26 cellular contexts compared by ENCODE assay signal in genomic region chr2:72815655-72816268, GRCh38. TPM values are rescaled to one million over a fixed set of nuclear protein-coding genes. Genes with fewer than 3 reads are reported as not detected.
A peak's percentile ranks its signal among the peaks of the same experiment; 100 is the strongest.
DNase-seq lines count a peak whose midpoint lies in the region; ATAC-seq, FAIRE-seq and TF ChIP-seq lines count a peak whose summit lies in the region.
"Had no signal": no experiment of that assay in that cellular context is flagged by ENCODE, and none has a peak within 500 bp of the region (broad histone marks: within the 10 kb centered on the region; RNA-seq: fewer than 3 reads in every experiment).

No MANE protein-coding gene starts in this region.

- H3K27me3 Mint-ChIP-seq in WTC11 (ENCODE audit: low read depth): no peaks in the 10 kb centered on the region
- H3K27me3 Mint-ChIP-seq: activated naive CD8-positive, alpha-beta T cell treated with anti-CD3 and anti-CD28 coated beads, Interleukin-2, amount 10 ng/mL, durations not matched to agents 7 days and 5 days; naive thymus-derived CD8-positive, alpha-beta T cell had no signal

- 0 out of 4 replicates have a peak, but pooled peaks of 1 of the 2 experiments have one; percentile 27 for TF ChIP-seq EP300 in HepG2 (IDR thresholded peaks at IDR 0.05; ENCODE audit: low read depth in 2 of 2, low read length in 2 of 2)
- TF ChIP-seq EP300 in HepG2 (CRISPR knock-in tag; IDR thresholded peaks at IDR 0.05; ENCODE audit: borderline replicate concordance): peak; percentile 33; the same call in 1 of the 2 replicates

- H3K36me3 ChIP-seq in HepG2 (replicated peaks in 1 of 2; ENCODE audit: control insufficient read depth in 1 of 2, insufficient read depth in 2 of 2, low read length in 2 of 2) (no peaks in the 10 kb centered on the region), right lobe of liver (no peaks in the 10 kb centered on the region), smooth muscle cell (ENCODE audit: low read depth) (no peaks in the 10 kb centered on the region)
- H3K36me3 ChIP-seq: BLaER1 treated with 17β-estradiol and CSF1 and Interleukin-3, amounts not matched to agents 10 nM and 100 nM; ovary had no signal

- peak; percentile 80 for TF ChIP-seq RAD21 in HepG2 (CRISPR knock-in tag; IDR thresholded peaks at IDR 0.05)

- no peak for TF ChIP-seq POLR2A in HepG2 (IDR thresholded peaks at IDR 0.05; ENCODE audit: insufficient read depth in 1 of 2, low read depth in 2 of 2, low read length in 2 of 2)
- no peak for TF ChIP-seq POLR2A in right lobe of liver (IDR thresholded peaks at IDR 0.05)

- no peak overlapping the region for H3K4me3 Mint-ChIP-seq in WTC11
- H3K4me3 Mint-ChIP-seq: activated naive CD8-positive, alpha-beta T cell treated with anti-CD3 and anti-CD28 coated beads, Interleukin-2, amount 10 ng/mL, durations not matched to agents 7 days and 5 days; naive thymus-derived CD8-positive, alpha-beta T cell had no signal

- in situ Hi-C loops in HepG2 (cut with HindIII; ENCODE audit: extremely low pct_ligation_motif_present, low pct_unique_long_range_greater_than_20kb): no loop called here

- no peaks in the 10 kb centered on the region for H3F3A ChIP-seq in smooth muscle cell (ENCODE audit: low read depth)

- FAIRE-seq in HepG2 (lab: Jason Lieb, UNC): peak; percentile 57
- FAIRE-seq: GM18507 had no signal

- DNase-seq in HepG2 (ENCODE audit: low spot score) (peak; percentile 83), right lobe of liver (no peak), WTC11 (ENCODE audit: low spot score) (peak; percentile 69), fibroblast of gingiva (ENCODE audit: low read depth) (peak; percentile 46), smooth muscle cell (lab: John Stamatoyannopoulos, UW; ENCODE audit: unreplicated experiment) (no peak), NCI-H446 treated with DMSO at 0.1 percent for 48 hours (lab: John Stamatoyannopoulos, UW) (no peak)
- no peak for DNase-seq in stimulated activated naive CD4-positive, alpha-beta T cell treated with Interleukin-2 at 50 U/mL for 16 hours (lab: John Stamatoyannopoulos, UW)
- DNase-seq: activated CD4-positive, alpha-beta T cell treated with anti-CD3 and anti-CD28 coated beads, Interleukin-2, amount 50 U/mL, for 4 hours; activated CD8-positive, alpha-beta memory T cell treated with anti-CD3 and anti-CD28 coated beads, Interleukin-2, amount 50 U/mL, for 48 hours; activated naive CD8-positive, alpha-beta T cell treated with anti-CD3 and anti-CD28 coated beads, Interleukin-2, amount 10 ng/mL, durations not matched to agents 7 days and 5 days; Calu3; left cardiac atrium; MV-4-11; naive thymus-derived CD8-positive, alpha-beta T cell; NCI-H2029; NCI-H510A; ovary; stimulated activated CD4-positive, alpha-beta T cell treated with anti-CD3 and anti-CD28 coated beads, Interleukin-15, amount 100 ng/mL, for 24 hours; substantia nigra; SW 1271 had no signal

- POLR2A ChIA-PET in HepG2 (lab: Yijun Ruan, JAX): interaction anchor here (0.7 to 0.9 kb wide), 2 partner anchors 46 to 72 kb away, joined by 3 read pairs; no protein-coding TSS in a partner anchor
- POLR2A ChIA-PET in WTC11 (lab: Charles Lee): interaction anchor here (1.0 kb wide), 1 partner anchor 47 kb away, joined by 3 read pairs; no protein-coding TSS in a partner anchor

- peak; percentile 73 for TF ChIP-seq CTCF in HepG2 (CRISPR knock-in tag; IDR thresholded peaks at IDR 0.05)
- TF ChIP-seq CTCF in right lobe of liver (IDR thresholded peaks at IDR 0.05): no peak
- no peak for TF ChIP-seq CTCF in WTC11 (IDR thresholded peaks at IDR 0.05)
- TF ChIP-seq CTCF in smooth muscle cell (IDR thresholded peaks at IDR 0.05; ENCODE audit: borderline replicate concordance, insufficient read depth, poor library complexity, severe bottlenecking): peak; percentile 12

- H3K27me3 ChIP-seq in HepG2 (ENCODE audit: control insufficient read depth in 1 of 2, insufficient read depth in 2 of 2, low read length in 2 of 2) (no peaks in the 10 kb centered on the region), right lobe of liver (no peaks in the 10 kb centered on the region), smooth muscle cell (ENCODE audit: low read depth) (no peaks in the 10 kb centered on the region)
- H3K27me3 ChIP-seq: BLaER1 treated with 17β-estradiol and CSF1 and Interleukin-3, amounts not matched to agents 10 nM and 100 nM; ovary had no signal

- CTCF ChIA-PET in HepG2 (lab: Yijun Ruan, JAX; ENCODE audit: low intra/inter-chr PET ratio, low total read pairs) (interaction anchor here (1.0 to 1.5 kb wide), 3 partner anchors 43 to 46 kb away, joined by 4 to 12 read pairs (median 10); no protein-coding TSS in a partner anchor), WTC11 (lab: Charles Lee) (interaction anchor here (0.6 to 1.9 kb wide), 12 partner anchors 12 to 71 kb away, joined by 3 to 55 read pairs (median 4); partner anchors contain the start of gene SPR)

- BruUV-seq in HepG2 (replicated peaks; lab: Mats Ljungman, UMichigan): no TSS peak

- intact Hi-C loops in HepG2 (cut with micrococcal nuclease; ENCODE audit: unreplicated experiment) (loop anchor here (1.0 to 5.0 kb wide), 2 partner anchors 43 to 47 kb away; no protein-coding TSS in a partner anchor), right lobe of liver (cut with DNase I) (no loop called here)

- H3K4me1 ChIP-seq in HepG2 (ENCODE audit: insufficient read depth, low read length) (peaks cover 8% of the 10 kb centered on the region; the same call in 1 of the 2 replicates), right lobe of liver (no peaks in the 10 kb centered on the region), smooth muscle cell (ENCODE audit: low read depth) (peaks cover 5% of the 10 kb centered on the region)
- H3K4me1 ChIP-seq: BLaER1 treated with 17β-estradiol and CSF1 and Interleukin-3, amounts not matched to agents 10 nM and 100 nM had no signal

- no peaks in the 10 kb centered on the region for H3K9me3 Mint-ChIP-seq in WTC11
- H3K9me3 Mint-ChIP-seq: activated naive CD8-positive, alpha-beta T cell treated with anti-CD3 and anti-CD28 coated beads, Interleukin-2, amount 10 ng/mL, durations not matched to agents 7 days and 5 days; naive thymus-derived CD8-positive, alpha-beta T cell had no signal

- H4K20me1 ChIP-seq in HepG2 (ENCODE audit: insufficient read depth, low read length) (no peaks in the 10 kb centered on the region), smooth muscle cell (ENCODE audit: low read depth) (peaks cover 87% of the 10 kb centered on the region)
- H4K20me1 ChIP-seq: BLaER1 treated with 17β-estradiol and CSF1 and Interleukin-3, amounts not matched to agents 10 nM and 100 nM had no signal

- H3K4me3 ChIP-seq in HepG2 (replicated peaks in 1 of 3; ENCODE audit: insufficient read depth in 1 of 3, low read depth in 2 of 3, low read length in 3 of 3): no peak overlapping the region
- no peak overlapping the region for H3K4me3 ChIP-seq in right lobe of liver
- no peak overlapping the region for H3K4me3 ChIP-seq in smooth muscle cell
- H3K4me3 ChIP-seq: BLaER1 treated with 17β-estradiol and CSF1 and Interleukin-3, amounts not matched to agents 10 nM and 100 nM; ovary had no signal

- peak overlapping the region; percentile 28 for H3K4me2 ChIP-seq in HepG2 (ENCODE audit: low read depth, low read length)
- no peak overlapping the region for H3K4me2 ChIP-seq in smooth muscle cell
- H3K4me2 ChIP-seq: BLaER1 treated with 17β-estradiol and CSF1 and Interleukin-3, amounts not matched to agents 10 nM and 100 nM had no signal

- H3K27ac ChIP-seq in HepG2 (ENCODE audit: extremely low read length, insufficient read depth, low read length) (no peak overlapping the region), right lobe of liver (no peak overlapping the region), smooth muscle cell (ENCODE audit: low read depth) (no peak overlapping the region)
- H3K27ac ChIP-seq: BLaER1 treated with 17β-estradiol and CSF1 and Interleukin-3, amounts not matched to agents 10 nM and 100 nM; HL-60; ovary had no signal

- H3K27ac Mint-ChIP-seq in WTC11: no peak overlapping the region; the same call in 1 of the 2 replicates
- H3K27ac Mint-ChIP-seq: activated naive CD8-positive, alpha-beta T cell treated with anti-CD3 and anti-CD28 coated beads, Interleukin-2, amount 10 ng/mL, durations not matched to agents 7 days and 5 days; naive thymus-derived CD8-positive, alpha-beta T cell had no signal

- 40% methylated on average over 13 of the region's 13 CpGs for WGBS in HepG2 (ENCODE audit: low lambda C conversion rate)
- WGBS in right lobe of liver (ENCODE audit: insufficient coverage, low coverage, low lambda C conversion rate, missing lambda C conversion rate): 86% methylated on average over 13 of the region's 13 CpGs
- WGBS in smooth muscle cell (ENCODE audit: low lambda C conversion rate): 59% methylated on average over 13 of the region's 13 CpGs

- no peak overlapping the region for H2AFZ ChIP-seq in HepG2 (ENCODE audit: low read length)
- no peak overlapping the region for H2AFZ ChIP-seq in smooth muscle cell (ENCODE audit: low read depth)

- H3K9ac ChIP-seq in HepG2 (ENCODE audit: insufficient read depth, low read depth, low read length): no peak overlapping the region
- no peak overlapping the region for H3K9ac ChIP-seq in smooth muscle cell (ENCODE audit: low read depth)
- H3K9ac ChIP-seq: BLaER1 treated with 17β-estradiol and CSF1 and Interleukin-3, amounts not matched to agents 10 nM and 100 nM had no signal

- H3K9me3 ChIP-seq in HepG2 (ENCODE audit: low read length) (no peaks in the 10 kb centered on the region), right lobe of liver (no peaks in the 10 kb centered on the region), smooth muscle cell (replicated peaks; ENCODE audit: low read depth) (no peaks in the 10 kb centered on the region)
- H3K9me3 ChIP-seq: ovary had no signal

- H3K4me1 Mint-ChIP-seq in WTC11: peaks cover 11% of the 10 kb centered on the region

- H3K79me2 ChIP-seq in HepG2 (ENCODE audit: insufficient read depth, low read length): peaks cover 3% of the 10 kb centered on the region
- H3K79me2 ChIP-seq in smooth muscle cell (ENCODE audit: low read depth): peaks cover 61% of the 10 kb centered on the region

- ATAC-seq in HepG2 (peak; percentile 80), right lobe of liver (no peak), WTC11 (peak; percentile 30), HG03439 (IDR thresholded peaks at IDR 0.05; ENCODE audit: unreplicated experiment) (no peak)
- ATAC-seq: left cardiac atrium; naive thymus-derived CD8-positive, alpha-beta T cell; right cardiac atrium; Right ventricle myocardium inferior had no signal

- no peaks in the 10 kb centered on the region; the same call in 1 of the 2 replicates for H3K36me3 Mint-ChIP-seq in WTC11

RNA-seq across cellular contexts. Expression of gene EXOC6B, which starts 10.1 kb away (rescaled TPM):
- total RNA-seq in HepG2 (2016; rRNA removed; fragmentation: Illumina TruSeq; extraction: Trizol) (15.9 and 28.4 TPM in 2 replicates), right lobe of liver (10 to 100 TPM in 2 of 6 experiments, 1 to 10 TPM in 4; 7.8 to 15.1 (median 9.1) TPM), WTC11 (2021) (33.7 to 38.1 TPM (median 37.7 TPM) in 3 replicates), smooth muscle cell (19.7 and 34.6 TPM in 2 replicates)
- 21.5 and 21.7 TPM in 2 replicates for total RNA-seq in HepG2 (2016; cell fraction: cytosol; rRNA removed; fragmentation: Illumina TruSeq; extraction: Trizol; ENCODE audit: low read depth)
- total RNA-seq in HepG2 (2016; cell fraction: insoluble cytoplasmic fraction; rRNA removed; fragmentation: Illumina TruSeq; extraction: Trizol): 15.1 and 26.4 TPM in 2 replicates
- 6.5 and 7.7 TPM in 2 replicates for total RNA-seq in HepG2 (2016; cell fraction: membrane; rRNA removed; fragmentation: Illumina TruSeq; extraction: Trizol)
- total RNA-seq in HepG2 (2016; cell fraction: nucleus; rRNA removed; fragmentation: Illumina TruSeq; extraction: Trizol): 27.6 and 32.1 TPM in 2 replicates
- polyA plus RNA-seq in HepG2 (2011; rRNA removed) (9.1 and 10.0 TPM in 2 replicates), smooth muscle cell (6.9 and 8.8 TPM in 2 replicates)
- polyA plus RNA-seq in HepG2 (2011; cell fraction: cytosol; rRNA removed): 6.7 and 7.0 TPM in 2 replicates
- polyA plus RNA-seq in HepG2 (2011; cell fraction: nucleus; rRNA removed): 10.0 and 10.7 TPM in 2 replicates
- 6.2 and 7.1 TPM in 2 replicates for polyA plus RNA-seq in HepG2 (2012)
- polyA plus RNA-seq in HepG2 (2016; cell fraction: cytosol; fragmentation: Illumina TruSeq; extraction: Trizol; ENCODE audit: low read depth): 0.36 and 0.58 TPM in 2 replicates
- 17.2 and 17.6 TPM in 2 replicates for polyA plus RNA-seq in HepG2 (2016; cell fraction: insoluble cytoplasmic fraction; fragmentation: Illumina TruSeq; extraction: Trizol; ENCODE audit: low read depth)
- 1.5 and 1.7 TPM in 2 replicates for polyA plus RNA-seq in HepG2 (2016; cell fraction: membrane; fragmentation: Illumina TruSeq; extraction: Trizol; ENCODE audit: low read depth)
- polyA plus RNA-seq in HepG2 (2016; cell fraction: nucleus; fragmentation: Illumina TruSeq; extraction: Trizol; ENCODE audit: insufficient read depth, low read depth): 12.3 and 13.8 TPM in 2 replicates
- polyA minus RNA-seq in HepG2 (2011; rRNA and poly(A)+ RNA removed; ENCODE audit: low replicate concordance): 31.1 and 34.5 TPM in 2 replicates
- polyA minus RNA-seq in HepG2 (2011; cell fraction: cytosol; rRNA and poly(A)+ RNA removed): 19.1 and 24.2 TPM in 2 replicates
- polyA minus RNA-seq in HepG2 (2011; cell fraction: nucleus; rRNA and poly(A)+ RNA removed): 53.9 and 61.8 TPM in 2 replicates

Comparison
In these comparisons a context has a peak if more than half of its experiments do, and no peak if none do; other contexts are left out.
1. ATAC-seq: peak in HepG2 (single experiment) and WTC11 (single experiment); none in right lobe of liver (0 of 4) and HG03439 (single experiment).
2. DNase-seq: peak in HepG2 (single experiment), WTC11 (single experiment) and fibroblast of gingiva (single experiment); none in right lobe of liver (0 of 3), smooth muscle cell (single experiment), stimulated activated naive CD4-positive, alpha-beta T cell treated with Interleukin-2 at 50 U/mL for 16 hours (single experiment) and NCI-H446 treated with DMSO at 0.1 percent for 48 hours (single experiment).
3. CTCF ChIP-seq: peak in HepG2 (single experiment) and smooth muscle cell (single experiment); none in right lobe of liver (0 of 4) and WTC11 (single experiment).
4. Of the 50 proteins assayed by ChIP-seq in both HepG2 and WTC11: peak only in HepG2: ATF2, ATF3, CTCF, FOXK1, FOXP4, KAT7 and 2 more; only in WTC11: none; in both: none; in neither: 40; mixed calls (peak in some experiments, not most) for 2.